In the genomic region with DNA sequence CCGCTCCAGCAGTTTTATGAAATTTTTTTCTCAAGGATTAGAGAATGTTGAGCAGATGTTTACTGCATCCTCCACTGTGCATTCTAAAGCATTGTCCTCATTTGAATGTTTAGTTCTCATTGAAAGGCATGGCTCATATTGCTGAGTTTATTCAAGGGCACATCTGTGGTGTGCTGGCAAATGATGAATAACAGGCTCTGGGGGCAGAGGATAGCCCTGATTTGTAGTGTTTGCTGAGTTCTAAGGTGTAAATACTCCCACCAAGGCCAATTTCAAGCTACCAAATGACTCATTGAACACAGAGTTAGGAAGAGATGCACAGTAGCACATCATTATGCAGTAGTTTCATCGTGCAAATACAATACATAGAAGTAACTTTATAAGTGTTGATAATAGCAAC, we compare ENCODE assay signal across 16 cellular contexts.
A peak's percentile ranks its signal among the peaks of the same experiment; 100 is the strongest.
DNase-seq lines count a peak whose midpoint lies in the region; ATAC-seq, FAIRE-seq and TF ChIP-seq lines count a peak whose summit lies in the region.
"Had no signal": no experiment of that assay in that cellular context is flagged by ENCODE, and none has a peak within 500 bp of the region (broad histone marks: within the 10 kb centered on the region; RNA-seq: fewer than 3 reads in every experiment).

No MANE protein-coding gene starts in this region.

- ATAC-seq in right lobe of liver, result peak in 3 of 4 donors; percentile 13 to 79 (median 34)
- no peak for ATAC-seq in HepG2
- peak; percentile 47 for ATAC-seq in omental fat pad (ENCODE audit: low FRiP score)
- peak; percentile 13 for ATAC-seq in sciatic nerve
- ATAC-seq: CD8-positive, alpha-beta T cell had no signal

- no peak for TF ChIP-seq POLR2A in right lobe of liver (IDR thresholded peaks at IDR 0.05)
- TF ChIP-seq POLR2A in HepG2 (IDR thresholded peaks at IDR 0.05; ENCODE audit: insufficient read depth in 1 of 2, low read depth in 2 of 2, low read length in 2 of 2), result no peak

- no TSS peak for BruUV-seq in HepG2 (replicated peaks; lab: Mats Ljungman, UMichigan)

- no peaks in the 10 kb centered on the region for H3K79me2 ChIP-seq in HepG2 (ENCODE audit: insufficient read depth, low read length)

- TF ChIP-seq EP300 in HepG2 (IDR thresholded peaks at IDR 0.05; ENCODE audit: low read depth in 2 of 2, low read length in 2 of 2) (no peak), HepG2 (CRISPR knock-in tag; IDR thresholded peaks at IDR 0.05; ENCODE audit: borderline replicate concordance) (no peak)

- WGBS in right lobe of liver (ENCODE audit: insufficient coverage, low coverage, low lambda C conversion rate, missing lambda C conversion rate), result 97% methylated on average over 2 of the region's 2 CpGs
- 48% methylated on average over 2 of the region's 2 CpGs for WGBS in HepG2 (ENCODE audit: low lambda C conversion rate)

- no peaks in the 10 kb centered on the region for H4K20me1 ChIP-seq in HepG2 (ENCODE audit: insufficient read depth, low read length)
- H4K20me1 ChIP-seq: BLaER1 treated with 17β-estradiol and CSF1 and Interleukin-3, amounts not matched to agents 10 nM and 100 nM had no signal

- TF ChIP-seq CTCF in right lobe of liver (IDR thresholded peaks at IDR 0.05), result no peak
- TF ChIP-seq CTCF in HepG2 (CRISPR knock-in tag; IDR thresholded peaks at IDR 0.05), result no peak
- no peak for TF ChIP-seq CTCF in omental fat pad (IDR thresholded peaks at IDR 0.05)

- in situ Hi-C loops in HepG2 (cut with HindIII; ENCODE audit: extremely low pct_ligation_motif_present, low pct_unique_long_range_greater_than_20kb), result no loop called here

- H3K36me3 ChIP-seq in right lobe of liver (no peaks in the 10 kb centered on the region), HepG2 (replicated peaks in 1 of 2; ENCODE audit: control insufficient read depth in 1 of 2, insufficient read depth in 2 of 2, low read length in 2 of 2) (no peaks in the 10 kb centered on the region)
- H3K36me3 ChIP-seq: BLaER1 treated with 17β-estradiol and CSF1 and Interleukin-3, amounts not matched to agents 10 nM and 100 nM had no signal

- H2AFZ ChIP-seq in HepG2 (ENCODE audit: low read length), result no peak overlapping the region

- peak overlapping the region in 1 of 3 donors; percentile 47 for H3K27ac ChIP-seq in right lobe of liver
- H3K27ac ChIP-seq in HepG2 (ENCODE audit: extremely low read length, insufficient read depth, low read length), result no peak overlapping the region
- H3K27ac ChIP-seq: BLaER1 treated with 17β-estradiol and CSF1 and Interleukin-3, amounts not matched to agents 10 nM and 100 nM; HL-60 had no signal

- no peak for FAIRE-seq in HepG2 (lab: Jason Lieb, UNC)
- FAIRE-seq: H1 had no signal

- TF ChIP-seq RAD21 in HepG2 (CRISPR knock-in tag; IDR thresholded peaks at IDR 0.05), result no peak

- intact Hi-C loops in right lobe of liver (cut with DNase I) (no loop called here), HepG2 (cut with micrococcal nuclease; ENCODE audit: unreplicated experiment) (no loop called here), sciatic nerve (cut with DNase I) (loop anchor here (10.0 kb wide), 1 partner anchor 535 kb away; no protein-coding TSS in a partner anchor)

- H3K4me3 ChIP-seq in right lobe of liver (no peak overlapping the region), HepG2 (replicated peaks in 1 of 3; ENCODE audit: insufficient read depth in 1 of 3, low read depth in 2 of 3, low read length in 3 of 3) (no peak overlapping the region)
- H3K4me3 ChIP-seq: BLaER1 treated with 17β-estradiol and CSF1 and Interleukin-3, amounts not matched to agents 10 nM and 100 nM had no signal

- no peak overlapping the region for H3K4me2 ChIP-seq in HepG2 (ENCODE audit: low read depth, low read length)
- H3K4me2 ChIP-seq: BLaER1 treated with 17β-estradiol and CSF1 and Interleukin-3, amounts not matched to agents 10 nM and 100 nM had no signal

- H3K9ac ChIP-seq in HepG2 (ENCODE audit: insufficient read depth, low read depth, low read length), result no peak overlapping the region
- H3K9ac ChIP-seq: BLaER1 treated with 17β-estradiol and CSF1 and Interleukin-3, amounts not matched to agents 10 nM and 100 nM had no signal

- POLR2A ChIA-PET in HepG2 (lab: Yijun Ruan, JAX), result no interaction called here

- H3K9me3 ChIP-seq in right lobe of liver (no peaks in the 10 kb centered on the region), HepG2 (ENCODE audit: low read length) (no peaks in the 10 kb centered on the region)

- CTCF ChIA-PET in HepG2 (lab: Yijun Ruan, JAX; ENCODE audit: low intra/inter-chr PET ratio, low total read pairs), result no interaction called here

- H3K27me3 ChIP-seq in right lobe of liver, result no peaks in the 10 kb centered on the region
- H3K27me3 ChIP-seq in HepG2 (ENCODE audit: control insufficient read depth in 1 of 2, insufficient read depth in 2 of 2, low read length in 2 of 2), result no peaks in the 10 kb centered on the region
- H3K27me3 ChIP-seq: BLaER1 treated with 17β-estradiol and CSF1 and Interleukin-3, amounts not matched to agents 10 nM and 100 nM had no signal

- no peak for DNase-seq in right lobe of liver
- DNase-seq in HepG2 (ENCODE audit: low spot score), result no peak
- no peak for DNase-seq in omental fat pad (ENCODE audit: low spot score)
- no peak for DNase-seq in sciatic nerve (ENCODE audit: low spot score)
- no peak for DNase-seq in HCEC 1CT
- DNase-seq in activated effector memory CD4-positive, alpha-beta T cell treated with Interleukin-2 at 50 U/mL for 16 hours, result no peak
- no peak for DNase-seq in HK-2 (ENCODE audit: unreplicated experiment)
- DNase-seq: Calu3; CD8-positive, alpha-beta T cell; DMS79 treated with DMSO at 0.1 percent for 48 hours; GF-D8; H9; IMR-90 had no signal

- H3K4me1 ChIP-seq in right lobe of liver, result peaks cover 0 to 25% (median 0%) of the 10 kb centered on the region in 4 donors
- no peaks in the 10 kb centered on the region for H3K4me1 ChIP-seq in HepG2 (ENCODE audit: insufficient read depth, low read length)

TF ChIP-seq in HepG2, 621 proteins besides CTCF, POLR2A, EP300 and RAD21 (continues in another document):
- TF ChIP-seq FOXO1 (CRISPR knock-in tag; IDR thresholded peaks at IDR 0.05) (no peak), YEATS2 (CRISPR knock-in tag; IDR thresholded peaks at IDR 0.05; ENCODE audit: borderline replicate concordance) (no peak)
- TF ChIP-seq, protein P1, sequence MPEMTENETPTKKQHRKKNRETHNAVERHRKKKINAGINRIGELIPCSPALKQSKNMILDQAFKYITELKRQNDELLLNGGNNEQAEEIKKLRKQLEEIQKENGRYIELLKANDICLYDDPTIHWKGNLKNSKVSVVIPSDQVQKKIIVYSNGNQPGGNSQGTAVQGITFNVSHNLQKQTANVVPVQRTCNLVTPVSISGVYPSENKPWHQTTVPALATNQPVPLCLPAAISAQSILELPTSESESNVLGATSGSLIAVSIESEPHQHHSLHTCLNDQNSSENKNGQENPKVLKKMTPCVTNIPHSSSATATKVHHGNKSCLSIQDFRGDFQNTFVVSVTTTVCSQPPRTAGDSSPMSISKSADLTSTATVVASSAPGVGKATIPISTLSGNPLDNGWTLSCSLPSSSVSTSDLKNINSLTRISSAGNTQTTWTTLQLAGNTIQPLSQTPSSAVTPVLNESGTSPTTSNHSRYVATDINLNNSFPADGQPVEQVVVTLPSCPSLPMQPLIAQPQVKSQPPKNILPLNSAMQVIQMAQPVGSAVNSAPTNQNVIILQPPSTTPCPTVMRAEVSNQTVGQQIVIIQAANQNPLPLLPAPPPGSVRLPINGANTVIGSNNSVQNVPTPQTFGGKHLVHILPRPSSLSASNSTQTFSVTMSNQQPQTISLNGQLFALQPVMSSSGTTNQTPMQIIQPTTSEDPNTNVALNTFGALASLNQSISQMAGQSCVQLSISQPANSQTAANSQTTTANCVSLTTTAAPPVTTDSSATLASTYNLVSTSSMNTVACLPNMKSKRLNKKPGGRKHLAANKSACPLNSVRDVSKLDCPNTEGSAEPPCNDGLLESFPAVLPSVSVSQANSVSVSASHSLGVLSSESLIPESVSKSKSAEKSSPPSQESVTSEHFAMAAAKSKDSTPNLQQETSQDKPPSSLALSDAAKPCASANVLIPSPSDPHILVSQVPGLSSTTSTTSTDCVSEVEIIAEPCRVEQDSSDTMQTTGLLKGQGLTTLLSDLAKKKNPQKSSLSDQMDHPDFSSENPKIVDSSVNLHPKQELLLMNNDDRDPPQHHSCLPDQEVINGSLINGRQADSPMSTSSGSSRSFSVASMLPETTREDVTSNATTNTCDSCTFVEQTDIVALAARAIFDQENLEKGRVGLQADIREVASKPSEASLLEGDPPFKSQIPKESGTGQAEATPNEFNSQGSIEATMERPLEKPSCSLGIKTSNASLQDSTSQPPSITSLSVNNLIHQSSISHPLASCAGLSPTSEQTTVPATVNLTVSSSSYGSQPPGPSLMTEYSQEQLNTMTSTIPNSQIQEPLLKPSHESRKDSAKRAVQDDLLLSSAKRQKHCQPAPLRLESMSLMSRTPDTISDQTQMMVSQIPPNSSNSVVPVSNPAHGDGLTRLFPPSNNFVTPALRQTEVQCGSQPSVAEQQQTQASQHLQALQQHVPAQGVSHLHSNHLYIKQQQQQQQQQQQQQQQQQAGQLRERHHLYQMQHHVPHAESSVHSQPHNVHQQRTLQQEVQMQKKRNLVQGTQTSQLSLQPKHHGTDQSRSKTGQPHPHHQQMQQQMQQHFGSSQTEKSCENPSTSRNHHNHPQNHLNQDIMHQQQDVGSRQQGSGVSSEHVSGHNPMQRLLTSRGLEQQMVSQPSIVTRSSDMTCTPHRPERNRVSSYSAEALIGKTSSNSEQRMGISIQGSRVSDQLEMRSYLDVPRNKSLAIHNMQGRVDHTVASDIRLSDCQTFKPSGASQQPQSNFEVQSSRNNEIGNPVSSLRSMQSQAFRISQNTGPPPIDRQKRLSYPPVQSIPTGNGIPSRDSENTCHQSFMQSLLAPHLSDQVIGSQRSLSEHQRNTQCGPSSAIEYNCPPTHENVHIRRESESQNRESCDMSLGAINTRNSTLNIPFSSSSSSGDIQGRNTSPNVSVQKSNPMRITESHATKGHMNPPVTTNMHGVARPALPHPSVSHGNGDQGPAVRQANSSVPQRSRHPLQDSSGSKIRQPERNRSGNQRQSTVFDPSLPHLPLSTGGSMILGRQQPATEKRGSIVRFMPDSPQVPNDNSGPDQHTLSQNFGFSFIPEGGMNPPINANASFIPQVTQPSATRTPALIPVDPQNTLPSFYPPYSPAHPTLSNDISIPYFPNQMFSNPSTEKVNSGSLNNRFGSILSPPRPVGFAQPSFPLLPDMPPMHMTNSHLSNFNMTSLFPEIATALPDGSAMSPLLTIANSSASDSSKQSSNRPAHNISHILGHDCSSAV (CRISPR knock-in tag; IDR thresholded peaks at IDR 0.05; ENCODE audit: borderline replicate concordance), result no peak
